In genomic region chr11:65498727-65498976, GRCh38 we compare ENCODE assay signal across 8 cellular contexts. TPM values are rescaled to one million over a fixed set of nuclear protein-coding genes. Genes with fewer than 3 reads are reported as not detected.
A peak's percentile ranks its signal among the peaks of the same experiment; 100 is the strongest.
DNase-seq lines count a peak whose midpoint lies in the region; ATAC-seq and TF ChIP-seq lines count a peak whose summit lies in the region.

No MANE protein-coding gene starts in this region.

- peaks cover 43% of the 10 kb centered on the region for H4K20me1 ChIP-seq in DND-41 (ENCODE audit: insufficient read depth, low read length)

- TF ChIP-seq CTCF in DND-41 (IDR thresholded peaks at IDR 0.05; ENCODE audit: borderline replicate concordance, extremely low read depth, low read length, poor library complexity, severe bottlenecking) (no peak), RWPE2 (IDR thresholded peaks at IDR 0.05; ENCODE audit: poor library complexity, severe bottlenecking) (no peak), foreskin keratinocyte (conservative IDR thresholded peaks at IDR 0.05) (no peak), gastrocnemius medialis (IDR thresholded peaks at IDR 0.05 in 4 of 5, conservative IDR thresholded peaks at IDR 0.05 in 1 of 5) (no peak)

- H3K27ac ChIP-seq in DND-41 (ENCODE audit: low read length) (peak overlapping the region; percentile 100), RWPE2 (ENCODE audit: poor library complexity, severe bottlenecking) (peak overlapping the region; percentile 99), foreskin keratinocyte (peak overlapping the region; percentile 97), gastrocnemius medialis (peak overlapping the region; percentile 91 to 99 (median 94))

- H3K9me3 ChIP-seq in DND-41 (ENCODE audit: insufficient read depth, low read length, severe bottlenecking) (peaks cover 2% of the 10 kb centered on the region), RWPE2 (ENCODE audit: severe bottlenecking) (no peaks in the 10 kb centered on the region), gastrocnemius medialis (no peaks in the 10 kb centered on the region)

- no peak for TF ChIP-seq POLR2A in gastrocnemius medialis (IDR thresholded peaks at IDR 0.05)

- H3K36me3 ChIP-seq in DND-41 (ENCODE audit: insufficient read depth, low read length) (peaks cover 41% of the 10 kb centered on the region), RWPE2 (ENCODE audit: low read depth) (peaks cover 48% of the 10 kb centered on the region), gastrocnemius medialis (peaks cover 13 to 39% of the 10 kb centered on the region in 2 donors)

- peak overlapping the region; percentile 40; the same call in 1 of the 2 replicates for H2AFZ ChIP-seq in DND-41 (ENCODE audit: low read depth, low read length)

- H3K4me1 ChIP-seq in DND-41 (ENCODE audit: insufficient read depth, low read length): peaks cover 27% of the 10 kb centered on the region
- peaks cover 24% of the 10 kb centered on the region for H3K4me1 ChIP-seq in RWPE2 (ENCODE audit: insufficient read depth, poor library complexity, severe bottlenecking)
- H3K4me1 ChIP-seq in foreskin keratinocyte: peaks cover 24% of the 10 kb centered on the region
- H3K4me1 ChIP-seq in gastrocnemius medialis: peaks cover 30 to 34% of the 10 kb centered on the region in 2 donors

- peaks cover 81% of the 10 kb centered on the region for H3K79me2 ChIP-seq in DND-41 (ENCODE audit: insufficient read depth, low read length)

- H3K27me3 ChIP-seq in DND-41 (ENCODE audit: insufficient read depth, low read length, poor library complexity) (no peaks in the 10 kb centered on the region), RWPE2 (ENCODE audit: insufficient read depth, poor library complexity, severe bottlenecking) (no peaks in the 10 kb centered on the region), foreskin keratinocyte (no peaks in the 10 kb centered on the region), gastrocnemius medialis (no peaks in the 10 kb centered on the region)

- H3K4me3 ChIP-seq in DND-41 (ENCODE audit: low read depth in 1 of 2, low read length in 2 of 2) (peak overlapping the region; percentile 89 to 98), RWPE2 (ENCODE audit: severe bottlenecking) (peak overlapping the region; percentile 70), gastrocnemius medialis (peak overlapping the region; percentile 81 to 93 (median 91))

- intact Hi-C loops in gastrocnemius medialis (cut with DNase I; ENCODE audit: low total_unique reads): no loop called here

- ATAC-seq in DND-41 (ENCODE audit: insufficient read depth, low read depth) (no peak), RWPE2 (ENCODE audit: low read depth) (no peak), foreskin keratinocyte (no peak), gastrocnemius medialis (no peak), GM18511 (IDR thresholded peaks at IDR 0.05; ENCODE audit: unreplicated experiment) (no peak), HG02759 (IDR thresholded peaks at IDR 0.05; ENCODE audit: unreplicated experiment) (no peak), HG03095 (IDR thresholded peaks at IDR 0.05; ENCODE audit: unreplicated experiment) (no peak)

- peak overlapping the region; percentile 84 for H3K4me2 ChIP-seq in DND-41 (ENCODE audit: insufficient read depth, low read length)

- peak overlapping the region; percentile 96 for H3K9ac ChIP-seq in DND-41 (ENCODE audit: low read depth, low read length)

- in situ Hi-C loops in gastrocnemius medialis (cut with MboI; ENCODE audit: low sequenced_read_pairs in 4 of 4): no loop called here

- no peak for DNase-seq in DND-41
- DNase-seq in RWPE2 (ENCODE audit: low spot score): no peak
- no peak for DNase-seq in foreskin keratinocyte
- DNase-seq in gastrocnemius medialis: no peak
- no peak for DNase-seq in islet precursor cell

RNA-seq across cellular contexts. Expression of gene MALAT1, which starts 0.2 kb away (rescaled TPM):
- total RNA-seq in foreskin keratinocyte (1,538 and 2,710 TPM in 2 replicates), gastrocnemius medialis (1,000 to 10,000 TPM in 3 of 4 donors, 100 to 1,000 TPM in 1; 874 to 6,745 (median 1,938) TPM)
- 10.1 and 11.9 TPM in 2 replicates for polyA plus RNA-seq in foreskin keratinocyte

RNA-seq across cellular contexts. Expression of gene SCYL1, which starts 26.2 kb away (rescaled TPM):
- total RNA-seq in foreskin keratinocyte: 62.2 and 66.1 TPM in 2 replicates
- 62.0 and 62.8 TPM in 2 replicates for polyA plus RNA-seq in foreskin keratinocyte
- total RNA-seq in gastrocnemius medialis: 100 to 1,000 TPM; 120 to 162 (median 133) TPM

RNA-seq across cellular contexts. Expression of gene LTBP3, which starts 59.5 kb away (rescaled TPM):
- total RNA-seq in foreskin keratinocyte (11.5 and 15.1 TPM in 2 replicates), gastrocnemius medialis (10 to 100 TPM; 18.5 to 56.6 (median 35.6) TPM)
- 14.8 and 19.3 TPM in 2 replicates for polyA plus RNA-seq in foreskin keratinocyte
